ENCODE assay signal across 9 cellular contexts in genomic region chr3:184524981-184525336, GRCh38. TPM values are rescaled to one million over a fixed set of nuclear protein-coding genes. Genes with fewer than 3 reads are reported as not detected.
DNase-seq lines count a peak whose midpoint lies in the region; ATAC-seq and TF ChIP-seq lines count a peak whose summit lies in the region.
"Had no signal": no experiment of that assay in that cellular context is flagged by ENCODE, and none has a peak within 500 bp of the region (broad histone marks: within the 10 kb centered on the region; RNA-seq: fewer than 3 reads in every experiment).

No MANE protein-coding gene starts in this region.

- H3K4me3 ChIP-seq in lung (peak overlapping the region; percentile 23), upper lobe of right lung (peak overlapping the region; percentile 56)

- H3K27ac ChIP-seq in lung (ENCODE audit: low read depth in 1 of 2, low read length in 1 of 2) (peak overlapping the region; percentile 52 to 77), upper lobe of right lung (peak overlapping the region; percentile 36)
- H3K27ac ChIP-seq: KMS-11 had no signal

- H3K9me3 ChIP-seq in lung (ENCODE audit: control insufficient read depth in 2 of 2, insufficient read depth in 1 of 2, low read length in 1 of 2) (no peaks in the 10 kb centered on the region), upper lobe of right lung (no peaks in the 10 kb centered on the region)

- H3K36me3 ChIP-seq in lung (ENCODE audit: control insufficient read depth in 2 of 2, insufficient read depth in 2 of 2, low read length in 2 of 2) (no peaks in the 10 kb centered on the region), upper lobe of right lung (no peaks in the 10 kb centered on the region)

- no peak for TF ChIP-seq CTCF in lung (IDR thresholded peaks at IDR 0.05; ENCODE audit: control extremely low read depth, extremely low read depth)
- TF ChIP-seq CTCF in upper lobe of right lung (IDR thresholded peaks at IDR 0.05) = no peak

- intact Hi-C loops in upper lobe of right lung (cut with DNase I) = no loop called here

- ATAC-seq in lung (ENCODE audit: insufficient read depth, low FRiP score) (no peak), upper lobe of right lung (peak; percentile 65), GM19324 (IDR thresholded peaks at IDR 0.05; ENCODE audit: low FRiP score, unreplicated experiment) (no peak), GM19467 (IDR thresholded peaks at IDR 0.05; ENCODE audit: unreplicated experiment) (no peak), HG03342 (IDR thresholded peaks at IDR 0.05; ENCODE audit: unreplicated experiment) (no peak)

- 0% methylated on average over 7 of the region's 7 CpGs for WGBS in lung, 2 donors

- DNase-seq in EH (ENCODE audit: low read depth) (peak; percentile 13), NOMO-1 treated with dmso at 0.1 percent for 144 hours (lab: John Stamatoyannopoulos, UW; ENCODE audit: unreplicated experiment) (peak; percentile 44), lung (ENCODE audit: low spot score) (no peak), upper lobe of right lung (no peak)
- DNase-seq in central memory CD4-positive, alpha-beta T cell = peak; percentile 4

- H3K27me3 ChIP-seq in lung (ENCODE audit: control insufficient read depth, insufficient read depth) (no peaks in the 10 kb centered on the region), upper lobe of right lung (peaks cover 57% of the 10 kb centered on the region)

- H3K4me1 ChIP-seq in lung (ENCODE audit: control insufficient read depth in 2 of 2, insufficient read depth in 2 of 2, low read length in 2 of 2) = peaks cover 3 to 9% of the 10 kb centered on the region in 2 donors
- peaks cover 11% of the 10 kb centered on the region for H3K4me1 ChIP-seq in upper lobe of right lung

RNA-seq across cellular contexts. Expression of gene EPHB3, which starts 36.6 kb away (rescaled TPM):
- 10 to 100 TPM; 10.7 to 20.5 TPM for total RNA-seq in lung
- 1 to 10 TPM; 3.1 to 4.7 TPM for polyA plus RNA-seq in lung
- total RNA-seq in upper lobe of right lung = 7.8 TPM

Comparison
In these comparisons a context has a peak if more than half of its experiments do, and no peak if none do; other contexts are left out.
1. DNase-seq: peak in EH (single experiment), NOMO-1 treated with dmso at 0.1 percent for 144 hours (single experiment) and central memory CD4-positive, alpha-beta T cell (single experiment); none in lung (single experiment) and upper lobe of right lung (single experiment).